ENCODE assay signal across 24 cellular contexts in the genomic region with DNA sequence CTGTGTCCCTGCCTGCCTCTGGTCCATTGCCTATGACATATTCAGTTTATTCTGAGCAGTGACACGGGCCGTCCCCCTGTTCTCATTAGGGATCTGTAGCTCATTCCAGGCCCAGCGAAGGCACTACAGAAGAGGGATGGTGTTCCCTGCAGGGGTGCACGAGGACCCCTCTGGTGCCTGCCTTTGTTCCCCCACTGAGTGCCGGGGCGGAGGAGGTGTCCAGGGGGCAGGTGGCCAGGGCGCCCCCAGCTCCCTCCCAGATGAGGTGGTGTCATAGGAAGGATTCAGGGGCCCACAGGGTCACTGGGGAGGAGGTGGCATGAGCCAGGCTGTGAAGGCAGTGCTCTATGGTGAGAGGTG.
"Had no signal": no experiment of that assay in that cellular context is flagged by ENCODE, and none has a peak within 500 bp of the region (broad histone marks: within the 10 kb centered on the region; RNA-seq: fewer than 3 reads in every experiment).

No MANE protein-coding gene starts in this region.

- DNase-seq: colonic mucosa; dermis blood vessel endothelial cell; effector memory CD4-positive, alpha-beta T cell; foreskin keratinocyte; glutamatergic neuron; heart right ventricle; hippocampal formation; mesenchymal stem cell; mucosa of descending colon; naive B cell; nucleus accumbens; stimulated activated CD4-positive, alpha-beta T cell treated with anti-CD3 and anti-CD28 coated beads, Interleukin-12 subunit alpha, Interleukin-12 subunit beta, amount 100 ng/mL, for 4 hours; stimulated activated CD4-positive, alpha-beta T cell treated with anti-CD3 and anti-CD28 coated beads, Interleukin-1b, Interleukin-23, amount 100 ng/mL, for 48 hours; stimulated activated CD4-positive, alpha-beta T cell treated with anti-CD3 and anti-CD28 coated beads, Interleukin-4, amount 100 ng/mL, for 1 hour; stimulated activated CD8-positive, alpha-beta memory T cell treated with anti-CD3 and anti-CD28 coated beads, Interleukin-4, amount 100 ng/mL, for 48 hours; stimulated activated naive CD4-positive, alpha-beta T cell treated with Interleukin-2 at 50 U/mL for 16 hours; stomach; tibial artery had no signal

- H3K4me1 ChIP-seq: colonic mucosa, foreskin keratinocyte, prostate gland had no signal

- H3K27ac ChIP-seq: colonic mucosa, esophagus muscularis mucosa, foreskin keratinocyte, gastroesophageal sphincter, heart right ventricle, neural progenitor cell, prostate gland, right atrium auricular region, stomach, tibial artery had no signal

- H2AFZ ChIP-seq: neural progenitor cell had no signal

- H3K9me3 ChIP-seq: colonic mucosa, mucosa of descending colon, prostate gland, right atrium auricular region, tibial artery had no signal

- H3K27me3 ChIP-seq: colonic mucosa, esophagus muscularis mucosa, gastroesophageal sphincter, heart right ventricle, neural progenitor cell, right atrium auricular region, stomach had no signal

- H3K9ac ChIP-seq: neural progenitor cell had no signal

- H3K4me2 ChIP-seq: neural progenitor cell had no signal

- H3K36me3 ChIP-seq: colonic mucosa, esophagus muscularis mucosa, gastroesophageal sphincter, heart right ventricle, neural progenitor cell, prostate gland, right atrium auricular region, stomach, tibial artery had no signal

- H3K4me3 ChIP-seq: colonic mucosa, esophagus muscularis mucosa, gastroesophageal sphincter, heart right ventricle, mucosa of descending colon, neural progenitor cell, prostate gland, right atrium auricular region, smooth muscle cell, stomach, tibial artery had no signal
